ENCODE assay signal across 24 cellular contexts in the genomic region with DNA sequence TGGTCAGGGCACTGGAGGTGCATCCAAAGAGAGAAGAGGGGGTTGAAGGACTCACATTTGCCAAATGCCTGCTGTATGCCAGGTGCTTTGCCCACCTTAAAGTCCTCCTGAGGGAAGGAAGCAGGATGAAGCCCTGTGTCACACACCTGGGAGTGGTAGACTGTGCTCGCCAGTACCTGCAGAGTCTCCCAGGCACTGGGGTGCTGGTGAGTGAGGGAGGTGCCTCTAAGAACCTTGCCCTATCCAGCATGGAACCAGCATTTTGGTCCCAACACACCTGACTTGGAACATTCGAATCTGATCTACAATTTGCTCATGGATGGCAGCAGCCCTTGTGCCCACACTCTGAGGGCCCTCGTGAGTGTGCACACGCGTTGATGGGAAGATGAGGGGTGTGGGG.
"Had no signal": no experiment of that assay in that cellular context is flagged by ENCODE, and none has a peak within 500 bp of the region (broad histone marks: within the 10 kb centered on the region; RNA-seq: fewer than 3 reads in every experiment).

No MANE protein-coding gene starts in this region.

- DNase-seq: activated CD4-positive, alpha-beta T cell treated with anti-CD3 and anti-CD28 coated beads for 4 hours; activated CD8-positive, alpha-beta memory T cell treated with anti-CD3 and anti-CD28 coated beads, Interleukin-2, amount 50 U/mL, for 4 hours; activated CD8-positive, alpha-beta T cell treated with anti-CD3 and anti-CD28 coated beads for 36 hours; activated gamma-delta T cell treated with Interleukin-2 at 50 U/mL for 16 hours; activated naive CD4-positive, alpha-beta T cell treated with anti-CD3 and anti-CD28 coated beads, Interleukin-2, amount 10 ng/mL, durations not matched to agents 7 days and 5 days; activated naive CD8-positive, alpha-beta T cell treated with anti-CD3 and anti-CD28 coated beads, Interleukin-2, amount 10 ng/mL, durations not matched to agents 7 days and 5 days; activated T-cell treated with anti-CD3 and anti-CD28 coated beads, Interleukin-2, amount 50 U/mL, for 72 hours; adrenal gland; aorta; Karpas-422; MM.1S; NCI-H1105; NCI-H1436 treated with DMSO at 0.1 percent for 48 hours; NCI-H187; NCI-H2081; NCI-H510A treated with DMSO at 0.1 percent for 48 hours; NCI-H69; Peyer's patch; SHP77 had no signal

- H3K4me1 ChIP-seq: adrenal gland, breast epithelium, Peyer's patch had no signal

- ATAC-seq: activated CD4-positive, CD25-positive, alpha-beta regulatory T cell treated with anti-CD3 and anti-CD28 coated beads, Interleukin-2, amount 50 U/mL, for 24 hours; activated CD8-positive, alpha-beta T cell treated with anti-CD3 and anti-CD28 coated beads for 36 hours; activated T-cell treated with anti-CD3 and anti-CD28 coated beads, Interleukin-2, amount 50 U/mL, for 72 hours had no signal

- H3K27me3 ChIP-seq: adrenal gland, breast epithelium, Peyer's patch had no signal

- H3K27ac Mint-ChIP-seq: activated CD8-positive, alpha-beta T cell treated with anti-CD3 and anti-CD28 coated beads for 36 hours; activated naive CD4-positive, alpha-beta T cell treated with anti-CD3 and anti-CD28 coated beads, Interleukin-2, amount 10 ng/mL, durations not matched to agents 7 days and 5 days; activated naive CD8-positive, alpha-beta T cell treated with anti-CD3 and anti-CD28 coated beads, Interleukin-2, amount 10 ng/mL, durations not matched to agents 7 days and 5 days; activated T-cell treated with anti-CD3 and anti-CD28 coated beads, Interleukin-2, amount 50 U/mL, for 72 hours; activated T-helper 2 cell treated with anti-CD3 and anti-CD28 coated beads, Interferon-gamma antibody, Interleukin-2, Interleukin-4, amounts not matched to agents 10 μg/mL and 5 μg/mL and 100 μg/mL, durations not matched to agents 14 hours and 24 hours and 36 hours; T-helper 1 cell treated with Interleukin-12 subunit alpha and Interleukin-12 subunit beta and Interleukin-4 antibody, amounts not matched to agents 30 μg/mL and 1 μg/mL, for 36 hours had no signal

- H3K27ac ChIP-seq: adrenal gland, breast epithelium, Peyer's patch, RWPE1 had no signal

- H3K4me3 Mint-ChIP-seq: activated CD8-positive, alpha-beta T cell treated with anti-CD3 and anti-CD28 coated beads for 36 hours; activated naive CD4-positive, alpha-beta T cell treated with anti-CD3 and anti-CD28 coated beads, Interleukin-2, amount 10 ng/mL, durations not matched to agents 7 days and 5 days; activated naive CD8-positive, alpha-beta T cell treated with anti-CD3 and anti-CD28 coated beads, Interleukin-2, amount 10 ng/mL, durations not matched to agents 7 days and 5 days; activated T-cell treated with anti-CD3 and anti-CD28 coated beads, Interleukin-2, amount 50 U/mL, for 72 hours; T-helper 1 cell treated with Interleukin-12 subunit alpha and Interleukin-12 subunit beta and Interleukin-4 antibody, amounts not matched to agents 30 μg/mL and 1 μg/mL, for 36 hours had no signal

- H3K4me1 Mint-ChIP-seq: activated naive CD4-positive, alpha-beta T cell treated with anti-CD3 and anti-CD28 coated beads, Interleukin-2, amount 10 ng/mL, durations not matched to agents 7 days and 5 days had no signal

- H3K9me3 Mint-ChIP-seq: activated CD8-positive, alpha-beta T cell treated with anti-CD3 and anti-CD28 coated beads for 36 hours; activated naive CD4-positive, alpha-beta T cell treated with anti-CD3 and anti-CD28 coated beads, Interleukin-2, amount 10 ng/mL, durations not matched to agents 7 days and 5 days; activated naive CD8-positive, alpha-beta T cell treated with anti-CD3 and anti-CD28 coated beads, Interleukin-2, amount 10 ng/mL, durations not matched to agents 7 days and 5 days; activated T-cell treated with anti-CD3 and anti-CD28 coated beads, Interleukin-2, amount 50 U/mL, for 72 hours; activated T-helper 2 cell treated with anti-CD3 and anti-CD28 coated beads, Interferon-gamma antibody, Interleukin-2, Interleukin-4, amounts not matched to agents 10 μg/mL and 5 μg/mL and 100 μg/mL, durations not matched to agents 14 hours and 24 hours and 36 hours; T-helper 1 cell treated with Interleukin-12 subunit alpha and Interleukin-12 subunit beta and Interleukin-4 antibody, amounts not matched to agents 30 μg/mL and 1 μg/mL, for 36 hours had no signal

- H3K36me3 Mint-ChIP-seq: activated naive CD4-positive, alpha-beta T cell treated with anti-CD3 and anti-CD28 coated beads, Interleukin-2, amount 10 ng/mL, durations not matched to agents 7 days and 5 days; activated naive CD8-positive, alpha-beta T cell treated with anti-CD3 and anti-CD28 coated beads, Interleukin-2, amount 10 ng/mL, durations not matched to agents 7 days and 5 days had no signal

- H3K27me3 Mint-ChIP-seq: activated CD8-positive, alpha-beta T cell treated with anti-CD3 and anti-CD28 coated beads for 36 hours; activated naive CD4-positive, alpha-beta T cell treated with anti-CD3 and anti-CD28 coated beads, Interleukin-2, amount 10 ng/mL, durations not matched to agents 7 days and 5 days; activated naive CD8-positive, alpha-beta T cell treated with anti-CD3 and anti-CD28 coated beads, Interleukin-2, amount 10 ng/mL, durations not matched to agents 7 days and 5 days had no signal

- H3K4me3 ChIP-seq: adrenal gland, breast epithelium, Peyer's patch had no signal

- H3K36me3 ChIP-seq: adrenal gland, breast epithelium, Peyer's patch had no signal

- H3K9me3 ChIP-seq: adrenal gland, breast epithelium, Peyer's patch had no signal
